ENCODE assay signal across 9 cellular contexts in genomic region chr3:119628816-119629445, GRCh38. TPM values are rescaled to one million over a fixed set of nuclear protein-coding genes. Genes with fewer than 3 reads are reported as not detected.
DNase-seq lines count a peak whose midpoint lies in the region; ATAC-seq, FAIRE-seq and TF ChIP-seq lines count a peak whose summit lies in the region.
"Had no signal": no experiment of that assay in that cellular context is flagged by ENCODE, and none has a peak within 500 bp of the region (broad histone marks: within the 10 kb centered on the region; RNA-seq: fewer than 3 reads in every experiment).

No MANE protein-coding gene starts in this region.

- ATAC-seq in GM19397 (IDR thresholded peaks at IDR 0.05; ENCODE audit: unreplicated experiment) (peak; percentile 32), HG03442 (IDR thresholded peaks at IDR 0.05; ENCODE audit: unreplicated experiment) (peak; percentile 30)

- no peaks in the 10 kb centered on the region for H3K36me3 ChIP-seq in transverse colon

- no peak overlapping the region for H3K4me3 ChIP-seq in transverse colon

- peak overlapping the region; percentile 87 to 100 (median 94) for H3K27ac Mint-ChIP-seq in CD14-positive monocyte

- TF ChIP-seq CTCF in CD14-positive monocyte (IDR thresholded peaks at IDR 0.05) (no peak), transverse colon (IDR thresholded peaks at IDR 0.05) (no peak)

- H3K27ac ChIP-seq in transverse colon, result no peak overlapping the region

- no peaks in the 10 kb centered on the region for H3K27me3 ChIP-seq in transverse colon

- WGBS in transverse colon (ENCODE audit: low coverage in 1 of 2), 2 donors, result 35 to 86% methylated on average over 1 of the region's 1 CpG

- no peak for TF ChIP-seq EP300 in transverse colon (IDR thresholded peaks at IDR 0.05; ENCODE audit: low read depth)

- H3K9me3 ChIP-seq in transverse colon, result no peaks in the 10 kb centered on the region

- FAIRE-seq in RCC 7860 (lab: Jason Lieb, UNC), result no peak
- FAIRE-seq: HTR-8/SVneo had no signal

- H3K4me3 Mint-ChIP-seq in CD14-positive monocyte, result peak overlapping the region in 1 of 2 donors; percentile 53

- H3K9me3 Mint-ChIP-seq in CD14-positive monocyte, result peaks cover 0 to 7% (median 0%) of the 10 kb centered on the region in 7 donors

- TF ChIP-seq POLR2A in transverse colon (IDR thresholded peaks at IDR 0.05), result no peak

- intact Hi-C loops in CD14-positive monocyte (cut with micrococcal nuclease), result loop anchor here in 1 of 2 donors (1.0 kb wide), 1 partner anchor 9 kb away; no protein-coding TSS in a partner anchor
- intact Hi-C loops in transverse colon (cut with DNase I; ENCODE audit: low total_unique reads), result no loop called here

- H3K4me1 Mint-ChIP-seq in CD14-positive monocyte, result peaks cover 75% of the 10 kb centered on the region

- DNase-seq in CD14-positive monocyte (ENCODE audit: low spot score) (peak; percentile 54), glomerular visceral epithelial cell (ENCODE audit: extremely low spot score) (peak; percentile 10), RCC 7860 (ENCODE audit: low spot score) (no peak), NCI-H2227 (lab: John Stamatoyannopoulos, UW; ENCODE audit: unreplicated experiment) (no peak), HCEC 1CT (no peak), transverse colon (no peak)

- peaks cover 0 to 9% (median 4%) of the 10 kb centered on the region in 4 donors for H3K4me1 ChIP-seq in transverse colon

- H3K27me3 Mint-ChIP-seq in CD14-positive monocyte (ENCODE audit: low read depth in 3 of 3), result peaks cover 0 to 6% (median 4%) of the 10 kb centered on the region in 3 donors

- H3K36me3 Mint-ChIP-seq in CD14-positive monocyte, result peaks cover 0 to 8% of the 10 kb centered on the region in 2 donors

- in situ Hi-C loops in transverse colon (cut with MboI; ENCODE audit: low pct_ligation_motif_present in 1 of 4, low pct_unique_long_range_greater_than_20kb in 1 of 4, low sequenced_read_pairs in 3 of 4), result no loop called here

RNA-seq across cellular contexts. Expression of gene PLA1A, which starts 31.2 kb away (rescaled TPM):
- not detected for polyA plus RNA-seq in CD14-positive monocyte
- 1 to 10 TPM in 2 of 4 donors, under 1 TPM in 1, not detected in 1; 0.95 to 3.2 (median 2.2) TPM for total RNA-seq in transverse colon

RNA-seq across cellular contexts. Expression of gene POPDC2, which starts 31.5 kb away (rescaled TPM):
- polyA plus RNA-seq in CD14-positive monocyte, result under 1 TPM; 0.58 to 0.63 TPM
- 10 to 100 TPM; 15.0 to 17.7 (median 15.6) TPM for total RNA-seq in transverse colon

RNA-seq across cellular contexts. Expression of gene COX17, which starts 48.3 kb away (rescaled TPM):
- polyA plus RNA-seq in CD14-positive monocyte, result 10 to 100 TPM; 81.6 to 83.6 TPM
- total RNA-seq in transverse colon, result 10 to 100 TPM in 2 of 4 donors, 1 to 10 TPM in 2; 2.2 to 49.2 (median 24.2) TPM

RNA-seq across cellular contexts. Expression of gene ADPRH, which starts 49.6 kb away (rescaled TPM):
- 10 to 100 TPM; 31.5 to 37.8 TPM for polyA plus RNA-seq in CD14-positive monocyte
- total RNA-seq in transverse colon, result 1 to 10 TPM; 1.8 to 2.4 (median 2.3) TPM

Comparison
In these comparisons a context has a peak if more than half of its experiments do, and no peak if none do; other contexts are left out.
1. DNase-seq: peak in CD14-positive monocyte (single experiment) and glomerular visceral epithelial cell (single experiment); none in RCC 7860 (single experiment), NCI-H2227 (single experiment), HCEC 1CT (single experiment) and transverse colon (single experiment).